Comparison of ENCODE assay signal across 14 cellular contexts in the genomic region with DNA sequence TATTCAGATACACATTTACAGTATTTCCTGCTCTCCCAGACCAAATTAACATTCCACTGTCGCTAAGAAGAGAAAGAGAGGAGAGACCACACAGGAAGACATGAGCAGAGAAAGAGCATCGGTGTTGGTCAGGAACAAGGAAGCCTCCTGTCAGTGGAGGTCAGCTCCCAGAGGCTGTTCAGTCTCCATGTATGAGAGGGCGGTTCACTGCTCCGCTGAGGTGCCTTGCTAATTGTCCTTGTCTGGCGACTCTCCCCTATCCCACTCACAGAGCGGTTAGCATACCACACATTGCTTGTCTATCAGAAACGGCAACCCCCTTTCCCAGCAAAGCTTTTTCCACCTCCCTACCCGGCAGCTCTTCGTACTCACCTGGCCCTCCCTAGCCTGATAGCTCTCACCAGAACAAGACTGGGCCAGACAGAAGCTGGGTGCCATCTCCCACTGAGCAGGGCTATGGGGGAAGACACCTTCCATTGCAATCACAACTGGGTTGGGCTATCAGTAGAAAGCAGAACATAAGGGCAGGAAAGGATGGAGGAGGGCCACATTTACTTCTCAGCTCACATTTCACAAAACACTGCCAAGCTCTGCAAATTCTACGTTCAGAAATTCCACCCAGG. TPM values are rescaled to one million over a fixed set of nuclear protein-coding genes. Genes with fewer than 3 reads are reported as not detected.
DNase-seq lines count a peak whose midpoint lies in the region; ATAC-seq and TF ChIP-seq lines count a peak whose summit lies in the region.
"Had no signal": no experiment of that assay in that cellular context is flagged by ENCODE, and none has a peak within 500 bp of the region (broad histone marks: within the 10 kb centered on the region; RNA-seq: fewer than 3 reads in every experiment).

No MANE protein-coding gene starts in this region.

- 55% methylated on average over 10 of the region's 10 CpGs for WGBS in mammary epithelial cell (ENCODE audit: low coverage, missing lambda C conversion rate)
- 15% methylated on average over 8 of the region's 10 CpGs for WGBS in mesenchymal stem cell

- TF ChIP-seq POLR2A in breast epithelium (IDR thresholded peaks at IDR 0.05), result no peak

- H3K4me1 ChIP-seq in mammary epithelial cell (ENCODE audit: insufficient read depth, low read length), result no peaks in the 10 kb centered on the region
- H3K4me1 ChIP-seq in breast epithelium, result no peaks in the 10 kb centered on the region
- H3K4me1 ChIP-seq in mesenchymal stem cell (ENCODE audit: control insufficient read depth, insufficient read depth, low read depth, low read length), result peaks cover 6% of the 10 kb centered on the region
- H3K4me1 ChIP-seq: lower lobe of right lung, right lobe of liver had no signal

- H3K4ac ChIP-seq in mesenchymal stem cell (ENCODE audit: low read depth in 1 of 2, low read length in 2 of 2), result no peak overlapping the region

- no peak for ATAC-seq in stimulated activated naive B cell treated with anti-CD40 and anti-IgM and Interleukin-4, amounts not matched to agents 10 μg/mL and 1 μg/mL and 100 μg/mL, for 72 hours (replicated peaks)
- ATAC-seq: activated CD8-positive, alpha-beta memory T cell treated with anti-CD3 and anti-CD28 coated beads, Interleukin-2, amount 10 ng/mL, durations not matched to agents 7 days and 5 days; lower lobe of right lung; natural killer cell; right lobe of liver; stimulated activated naive CD8-positive, alpha-beta T cell treated with anti-CD3 and anti-CD28 coated beads, Interleukin-15, amount 100 ng/mL, for 72 hours had no signal

- H3K9me3 ChIP-seq in mammary epithelial cell (replicated peaks; ENCODE audit: insufficient read depth, low read length) (no peaks in the 10 kb centered on the region), breast epithelium (no peaks in the 10 kb centered on the region), mesenchymal stem cell (ENCODE audit: control insufficient read depth, low read length) (no peaks in the 10 kb centered on the region)
- H3K9me3 ChIP-seq: lower lobe of right lung, right lobe of liver had no signal

- no peaks in the 10 kb centered on the region for H4K20me1 ChIP-seq in mammary epithelial cell (ENCODE audit: insufficient read depth, low read length)

- H3K9ac ChIP-seq in mammary epithelial cell (ENCODE audit: insufficient read depth, low read length), result no peak overlapping the region
- no peak overlapping the region for H3K9ac ChIP-seq in mesenchymal stem cell (ENCODE audit: low read length)

- no TSS peak for BruUV-seq in mammary epithelial cell (replicated peaks; lab: Mats Ljungman, UMichigan)

- H3K14ac ChIP-seq in mesenchymal stem cell (ENCODE audit: low read length in 2 of 2), result no peak overlapping the region

- H3K36me3 Mint-ChIP-seq in type B pancreatic cell (no peaks in the 10 kb centered on the region), immature natural killer cell (no peaks in the 10 kb centered on the region)
- H3K36me3 Mint-ChIP-seq in stimulated activated naive B cell treated with anti-CD40 and anti-IgM and Interleukin-4, amounts not matched to agents 10 μg/mL and 1 μg/mL and 100 μg/mL, for 72 hours, result peaks cover 0 to under 1% of the 10 kb centered on the region in 2 donors
- H3K36me3 Mint-ChIP-seq: natural killer cell had no signal

- dilution Hi-C loops in mammary epithelial cell (cut with HindIII; ENCODE audit: low sequenced_read_pairs), result no loop called here

- no peak overlapping the region for H4K8ac ChIP-seq in mesenchymal stem cell (ENCODE audit: low read length)

- H3K27ac Mint-ChIP-seq in type B pancreatic cell (no peak overlapping the region), immature natural killer cell (no peak overlapping the region)
- H3K27ac Mint-ChIP-seq in stimulated activated naive B cell treated with anti-CD40 and anti-IgM and Interleukin-4, amounts not matched to agents 10 μg/mL and 1 μg/mL and 100 μg/mL, for 72 hours, result no peak overlapping the region
- H3K27ac Mint-ChIP-seq: activated CD8-positive, alpha-beta memory T cell treated with anti-CD3 and anti-CD28 coated beads, Interleukin-2, amount 10 ng/mL, durations not matched to agents 7 days and 5 days; natural killer cell had no signal

- no peak for TF ChIP-seq CTCF in mammary epithelial cell (conservative IDR thresholded peaks at IDR 0.05 in 1 of 2, IDR thresholded peaks at IDR 0.05 in 1 of 2; ENCODE audit: extremely low read depth in 1 of 2, insufficient read depth in 1 of 2, low read depth in 1 of 2, low read length in 2 of 2)
- no peak for TF ChIP-seq CTCF in breast epithelium (IDR thresholded peaks at IDR 0.05)
- no peak for TF ChIP-seq CTCF in type B pancreatic cell (conservative IDR thresholded peaks at IDR 0.05)

- no peak overlapping the region for H3K4me2 ChIP-seq in mammary epithelial cell (ENCODE audit: insufficient read depth, low read depth, low read length)
- H3K4me2 ChIP-seq in mesenchymal stem cell (ENCODE audit: low read length, poor library complexity, severe bottlenecking), result no peak overlapping the region

- H3K27me3 Mint-ChIP-seq in type B pancreatic cell (no peaks in the 10 kb centered on the region), immature natural killer cell (ENCODE audit: low read depth in 3 of 3) (peaks cover 0 to 2% (median 0%) of the 10 kb centered on the region in 3 donors)
- no peaks in the 10 kb centered on the region for H3K27me3 Mint-ChIP-seq in stimulated activated naive B cell treated with anti-CD40 and anti-IgM and Interleukin-4, amounts not matched to agents 10 μg/mL and 1 μg/mL and 100 μg/mL, for 72 hours
- H3K27me3 Mint-ChIP-seq: activated CD8-positive, alpha-beta memory T cell treated with anti-CD3 and anti-CD28 coated beads, Interleukin-2, amount 10 ng/mL, durations not matched to agents 7 days and 5 days; stimulated activated naive CD8-positive, alpha-beta T cell treated with anti-CD3 and anti-CD28 coated beads, Interleukin-15, amount 100 ng/mL, for 72 hours had no signal

- H3K79me2 ChIP-seq in mammary epithelial cell (ENCODE audit: insufficient read depth, low read length), result no peaks in the 10 kb centered on the region

- DNase-seq in mammary epithelial cell (no peak), breast epithelium (ENCODE audit: low spot score in 2 of 2) (no peak), ecto neural progenitor cell (ENCODE audit: low spot score) (peak; percentile 50), mesenchymal stem cell (peak; percentile 9), type B pancreatic cell (ENCODE audit: extremely low spot score, unreplicated experiment) (no peak), immature natural killer cell (no peak)
- DNase-seq in activated naive CD4-positive, alpha-beta T cell treated with anti-CD3 and anti-CD28 coated beads, Interleukin-2, amount 50 U/mL, for 16 hours, result no peak
- DNase-seq in stimulated activated naive B cell treated with anti-CD40 and anti-IgM and Interleukin-4, amounts not matched to agents 10 μg/mL and 1 μg/mL and 100 μg/mL, for 72 hours, result no peak
- DNase-seq: activated CD8-positive, alpha-beta memory T cell treated with anti-CD3 and anti-CD28 coated beads, Interleukin-2, amount 10 ng/mL, durations not matched to agents 7 days and 5 days; lower lobe of right lung; natural killer cell; SHP77; stimulated activated naive CD8-positive, alpha-beta T cell treated with anti-CD3 and anti-CD28 coated beads, Interleukin-15, amount 100 ng/mL, for 72 hours had no signal

- intact Hi-C loops in mammary epithelial cell (cut with micrococcal nuclease), result no loop called here
- intact Hi-C loops in breast epithelium (cut with DNase I; ENCODE audit: low total_unique reads), result no loop called here

- H2BK12ac ChIP-seq in mesenchymal stem cell (ENCODE audit: low read length in 2 of 2), result peak overlapping the region in 1 of 2 experiments; percentile 15

- no peak overlapping the region for H4K91ac ChIP-seq in mesenchymal stem cell (ENCODE audit: low read length)

- H3K79me1 ChIP-seq in mesenchymal stem cell (replicated peaks; ENCODE audit: low read length, poor library complexity, severe bottlenecking), result no peaks in the 10 kb centered on the region

- H3K27me3 ChIP-seq in mammary epithelial cell (ENCODE audit: insufficient read depth, low read length) (no peaks in the 10 kb centered on the region), breast epithelium (no peaks in the 10 kb centered on the region), mesenchymal stem cell (ENCODE audit: control insufficient read depth in 1 of 2, insufficient read depth in 1 of 2, low read length in 2 of 2) (no peaks in the 10 kb centered on the region)
- H3K27me3 ChIP-seq: right lobe of liver had no signal

- H3K4me1 Mint-ChIP-seq in type B pancreatic cell (ENCODE audit: unreplicated experiment), result peaks cover 7% of the 10 kb centered on the region
- H3K4me1 Mint-ChIP-seq in immature natural killer cell, result no peaks in the 10 kb centered on the region
- peaks cover under 1 to 3% of the 10 kb centered on the region in 2 donors for H3K4me1 Mint-ChIP-seq in stimulated activated naive B cell treated with anti-CD40 and anti-IgM and Interleukin-4, amounts not matched to agents 10 μg/mL and 1 μg/mL and 100 μg/mL, for 72 hours
- H3K4me1 Mint-ChIP-seq: natural killer cell; stimulated activated naive CD8-positive, alpha-beta T cell treated with anti-CD3 and anti-CD28 coated beads, Interleukin-15, amount 100 ng/mL, for 72 hours had no signal

- H3K4me3 Mint-ChIP-seq in type B pancreatic cell (peak overlapping the region; percentile 6), immature natural killer cell (no peak overlapping the region)
- no peak overlapping the region for H3K4me3 Mint-ChIP-seq in stimulated activated naive B cell treated with anti-CD40 and anti-IgM and Interleukin-4, amounts not matched to agents 10 μg/mL and 1 μg/mL and 100 μg/mL, for 72 hours
- H3K4me3 Mint-ChIP-seq: activated CD8-positive, alpha-beta memory T cell treated with anti-CD3 and anti-CD28 coated beads, Interleukin-2, amount 10 ng/mL, durations not matched to agents 7 days and 5 days; natural killer cell; stimulated activated naive CD8-positive, alpha-beta T cell treated with anti-CD3 and anti-CD28 coated beads, Interleukin-15, amount 100 ng/mL, for 72 hours had no signal

- H3K4me3 ChIP-seq in mammary epithelial cell (replicated peaks in 1 of 3; ENCODE audit: insufficient read depth in 1 of 3, low read depth in 2 of 3, low read length in 3 of 3) (no peak overlapping the region), breast epithelium (no peak overlapping the region), mesenchymal stem cell (ENCODE audit: insufficient read depth in 1 of 2, low read depth in 1 of 2, low read length in 2 of 2) (no peak overlapping the region)
- H3K4me3 ChIP-seq: lower lobe of right lung, right lobe of liver had no signal

- H2BK5ac ChIP-seq in mesenchymal stem cell (ENCODE audit: low read depth, low read length, poor library complexity, severe bottlenecking), result no peak overlapping the region

- in situ Hi-C loops in mammary epithelial cell (cut with MboI; ENCODE audit: low sequenced_read_pairs in 2 of 2), result no loop called here

- H3K27ac ChIP-seq in mammary epithelial cell (ENCODE audit: insufficient read depth, low read depth, low read length) (no peak overlapping the region), breast epithelium (no peak overlapping the region), mesenchymal stem cell (ENCODE audit: low read length, poor library complexity, severe bottlenecking) (no peak overlapping the region)
- H3K27ac ChIP-seq: lower lobe of right lung, right lobe of liver had no signal

- H3K9me3 Mint-ChIP-seq in type B pancreatic cell (no peaks in the 10 kb centered on the region), immature natural killer cell (no peaks in the 10 kb centered on the region)
- H3K9me3 Mint-ChIP-seq in stimulated activated naive B cell treated with anti-CD40 and anti-IgM and Interleukin-4, amounts not matched to agents 10 μg/mL and 1 μg/mL and 100 μg/mL, for 72 hours, result peaks cover 0 to 1% of the 10 kb centered on the region in 2 donors
- H3K9me3 Mint-ChIP-seq: natural killer cell had no signal

- no peak overlapping the region for H2BK120ac ChIP-seq in mesenchymal stem cell (ENCODE audit: low read depth, low read length)

- H2AFZ ChIP-seq in mammary epithelial cell (ENCODE audit: low read depth, low read length) (peak overlapping the region; percentile 5), mesenchymal stem cell (ENCODE audit: low read depth, low read length) (no peak overlapping the region)

- no peak overlapping the region for H3K18ac ChIP-seq in mesenchymal stem cell (ENCODE audit: low read depth in 1 of 2, low read length in 2 of 2)

- no peak overlapping the region for H2AK5ac ChIP-seq in mesenchymal stem cell (ENCODE audit: low read length, severe bottlenecking)

- no peaks in the 10 kb centered on the region for H3K36me3 ChIP-seq in mammary epithelial cell (ENCODE audit: insufficient read depth, low read length)
- H3K36me3 ChIP-seq in breast epithelium, result no peaks in the 10 kb centered on the region
- H3K36me3 ChIP-seq in mesenchymal stem cell (ENCODE audit: control insufficient read depth in 1 of 2, insufficient read depth in 2 of 2, low read depth in 1 of 2, low read length in 2 of 2), result no peaks in the 10 kb centered on the region
- H3K36me3 ChIP-seq: lower lobe of right lung, right lobe of liver had no signal

- H3K23ac ChIP-seq in mesenchymal stem cell (ENCODE audit: low read length in 2 of 2), result no peak overlapping the region

- H2BK15ac ChIP-seq in mesenchymal stem cell (ENCODE audit: low read depth, poor library complexity, severe bottlenecking), result no peak overlapping the region

- CTCF ChIA-PET in mammary epithelial cell (lab: Charles Lee; ENCODE audit: low non-redundant PET), result no interaction called here

RNA-seq across cellular contexts. Expression of a gene that starts 58.6 kb away (rescaled TPM):
- total RNA-seq in mammary epithelial cell (10 to 100 TPM in 1 of 2 donors, 1 to 10 TPM in 1; 5.2 to 36.3 TPM), breast epithelium (1 to 10 TPM; 4.8 to 6.4 (median 5.2) TPM), type B pancreatic cell (ENCODE audit: low replicate concordance) (46.8 and 149 TPM in 2 replicates)
- polyA plus RNA-seq in mammary epithelial cell (28.8 TPM), immature natural killer cell (10 to 100 TPM in 2 of 3 donors, 1 to 10 TPM in 1; 8.7 to 15.8 (median 10.6) TPM)
- 35.5 TPM for polyA minus RNA-seq in mammary epithelial cell
- 10.6 TPM for polyA plus RNA-seq in mesenchymal stem cell (2013, experiment 1 of 2)
- 11.1 TPM for polyA plus RNA-seq in mesenchymal stem cell (2013, experiment 2 of 2)

Comparison
In these comparisons a context has a peak if more than half of its experiments do, and no peak if none do; other contexts are left out.
1. DNase-seq: peak in ecto neural progenitor cell (single experiment) and mesenchymal stem cell (single experiment); none in mammary epithelial cell (single experiment), breast epithelium (0 of 2), type B pancreatic cell (single experiment), activated naive CD4-positive, alpha-beta T cell treated with anti-CD3 and anti-CD28 coated beads, Interleukin-2, amount 50 U/mL, for 16 hours (single experiment), immature natural killer cell (0 of 3) and stimulated activated naive B cell treated with anti-CD40 and anti-IgM and Interleukin-4, amounts not matched to agents 10 μg/mL and 1 μg/mL and 100 μg/mL, for 72 hours (single experiment).